10 cellular contexts compared by ENCODE assay signal in the genomic region with DNA sequence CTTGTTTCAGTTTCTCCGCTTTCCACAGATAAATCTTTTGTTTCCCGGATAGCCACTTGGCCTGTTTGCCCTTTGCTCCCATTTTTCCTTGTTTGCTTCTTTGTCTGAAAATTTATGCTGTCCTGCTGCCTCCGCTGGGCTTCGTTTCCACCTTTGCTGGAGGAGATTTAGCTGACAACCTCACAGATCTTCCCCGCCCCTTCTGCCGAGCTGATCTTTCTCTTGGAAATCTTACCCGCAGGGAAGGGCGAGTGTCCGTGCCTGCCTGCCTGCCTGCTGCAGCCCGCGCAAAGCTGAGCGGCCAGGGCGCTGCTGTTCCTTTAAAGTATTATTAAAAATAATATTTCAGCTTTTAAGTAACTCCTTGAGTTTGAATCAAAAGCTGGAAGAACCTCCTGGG. TPM values are rescaled to one million over a fixed set of nuclear protein-coding genes. Genes with fewer than 3 reads are reported as not detected.
DNase-seq lines count a peak whose midpoint lies in the region; ATAC-seq and TF ChIP-seq lines count a peak whose summit lies in the region.
"Had no signal": no experiment of that assay in that cellular context is flagged by ENCODE, and none has a peak within 500 bp of the region (broad histone marks: within the 10 kb centered on the region; RNA-seq: fewer than 3 reads in every experiment).

No MANE protein-coding gene starts in this region.

- H3K27me3 ChIP-seq in HUES64 (ENCODE audit: insufficient read depth, low read length) (no peaks in the 10 kb centered on the region), iPS-15b (ENCODE audit: control insufficient read depth, insufficient read depth, low read length) (no peaks in the 10 kb centered on the region), prostate gland (replicated peaks; ENCODE audit: insufficient read depth) (no peaks in the 10 kb centered on the region)

- intact Hi-C loops in prostate gland (cut with DNase I): no loop called here

- H3K27me3 Mint-ChIP-seq in WTC11 (ENCODE audit: low read depth) (no peaks in the 10 kb centered on the region; the same call in 1 of the 2 replicates), progenitor cell of endocrine pancreas (no peaks in the 10 kb centered on the region)

- H3K4me1 Mint-ChIP-seq in WTC11 (peaks cover 39% of the 10 kb centered on the region), progenitor cell of endocrine pancreas (ENCODE audit: low read depth) (peaks cover 38% of the 10 kb centered on the region)

- H3K4me1 ChIP-seq in HUES64 (ENCODE audit: insufficient read depth, low read length) (peaks cover 33% of the 10 kb centered on the region), iPS-15b (ENCODE audit: control insufficient read depth, insufficient read depth, low read length) (peaks cover 11% of the 10 kb centered on the region), prostate gland (replicated peaks) (peaks cover 5% of the 10 kb centered on the region)

- TF ChIP-seq CTCF in WTC11 (IDR thresholded peaks at IDR 0.05) (no peak), progenitor cell of endocrine pancreas (IDR thresholded peaks at IDR 0.05; ENCODE audit: unreplicated experiment) (no peak), prostate gland (IDR thresholded peaks at IDR 0.05) (no peak)

- TF ChIP-seq POLR2A in prostate gland (IDR thresholded peaks at IDR 0.05): no peak

- ATAC-seq in WTC11: peak; percentile 62
- ATAC-seq: activated T-cell treated with anti-CD3 and anti-CD28 coated beads, Interleukin-2, amount 50 U/mL, for 72 hours had no signal

- DNase-seq in WTC11 (ENCODE audit: low spot score) (peak; percentile 41), progenitor cell of endocrine pancreas (ENCODE audit: low spot score, unreplicated experiment) (no peak), HuH-7.5 (ENCODE audit: low spot score) (no peak), prostate gland (ENCODE audit: low spot score) (no peak)
- DNase-seq in activated T-cell treated with anti-CD3 and anti-CD28 coated beads, Interleukin-2, amount 50 U/mL, for 1 hour: no peak
- DNase-seq: activated T-cell treated with anti-CD3 and anti-CD28 coated beads, Interleukin-2, amount 50 U/mL, for 72 hours; occipital lobe; PC-9 had no signal

- H3K36me3 ChIP-seq in HUES64 (ENCODE audit: insufficient read depth, low read length) (peaks cover 25% of the 10 kb centered on the region), iPS-15b (ENCODE audit: control insufficient read depth, insufficient read depth, low read length) (peaks cover 11% of the 10 kb centered on the region), prostate gland (peaks cover 0 to 4% of the 10 kb centered on the region in 2 donors)

- H3K9ac ChIP-seq in HUES64 (ENCODE audit: low read depth, low read length) (peak overlapping the region; percentile 91), iPS-15b (ENCODE audit: low read depth, low read length) (peak overlapping the region; percentile 49)

- H3K27ac Mint-ChIP-seq in WTC11 (peak overlapping the region; percentile 95), progenitor cell of endocrine pancreas (peak overlapping the region; percentile 80)

- CTCF ChIA-PET in WTC11 (lab: Charles Lee): interaction anchor here (0.6 to 3.0 kb wide), 6 partner anchors 24 to 164 kb away, joined by 3 to 22 read pairs (median 6); partner anchors contain the start of genes PECR and TMEM169

- POLR2A ChIA-PET in WTC11 (lab: Charles Lee): interaction anchor here (0.7 to 3.5 kb wide), 2 partner anchors 25 to 52 kb away, joined by 3 to 46 read pairs; partner anchors contain the start of genes PECR and TMEM169

- WGBS in HUES64: 14% methylated on average over 11 of the region's 13 CpGs
- 44% methylated on average over 13 of the region's 13 CpGs for WGBS in prostate gland

- H3K27ac ChIP-seq in HUES64 (ENCODE audit: low read depth, low read length) (peak overlapping the region; percentile 82; the same call in 1 of the 2 replicates), prostate gland (no peak overlapping the region)

- H3K9me3 ChIP-seq in HUES64 (ENCODE audit: insufficient read depth, low read depth, low read length) (no peaks in the 10 kb centered on the region), iPS-15b (ENCODE audit: control insufficient read depth, insufficient read depth, low read length) (no peaks in the 10 kb centered on the region), prostate gland (no peaks in the 10 kb centered on the region)

- H3K4me3 ChIP-seq in HUES64 (ENCODE audit: low read length): peak overlapping the region; percentile 97
- H3K4me3 ChIP-seq in iPS-15b (ENCODE audit: low read depth, low read length): peak overlapping the region; percentile 16
- no peak overlapping the region for H3K4me3 ChIP-seq in prostate gland

- H3K9me3 Mint-ChIP-seq in WTC11 (no peaks in the 10 kb centered on the region), progenitor cell of endocrine pancreas (ENCODE audit: low read depth) (no peaks in the 10 kb centered on the region)
- H3K9me3 Mint-ChIP-seq: activated T-cell treated with anti-CD3 and anti-CD28 coated beads, Interleukin-2, amount 50 U/mL, for 72 hours had no signal

- H3K4me3 Mint-ChIP-seq in WTC11 (peak overlapping the region; percentile 100), progenitor cell of endocrine pancreas (ENCODE audit: low read depth) (peak overlapping the region; percentile 5)

- H3K36me3 Mint-ChIP-seq in WTC11 (peaks cover 31% of the 10 kb centered on the region), progenitor cell of endocrine pancreas (ENCODE audit: insufficient read depth) (peaks cover 8% of the 10 kb centered on the region)

TF ChIP-seq in WTC11, 78 proteins besides CTCF, POLR2A, EP300 and RAD21 (continues in another document):
- TF ChIP-seq, protein P1, sequence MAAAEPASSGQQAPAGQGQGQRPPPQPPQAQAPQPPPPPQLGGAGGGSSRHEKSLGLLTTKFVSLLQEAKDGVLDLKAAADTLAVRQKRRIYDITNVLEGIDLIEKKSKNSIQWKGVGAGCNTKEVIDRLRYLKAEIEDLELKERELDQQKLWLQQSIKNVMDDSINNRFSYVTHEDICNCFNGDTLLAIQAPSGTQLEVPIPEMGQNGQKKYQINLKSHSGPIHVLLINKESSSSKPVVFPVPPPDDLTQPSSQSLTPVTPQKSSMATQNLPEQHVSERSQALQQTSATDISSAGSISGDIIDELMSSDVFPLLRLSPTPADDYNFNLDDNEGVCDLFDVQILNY (CRISPR knock-in tag; IDR thresholded peaks at IDR 0.05): no peak
- TF ChIP-seq GTF2I (CRISPR knock-in tag; conservative IDR thresholded peaks at IDR 0.05) (no peak), IRF2 (CRISPR knock-in tag; IDR thresholded peaks at IDR 0.05; ENCODE audit: borderline replicate concordance, low read depth) (no peak), ZNF317 (CRISPR knock-in tag; IDR thresholded peaks at IDR 0.05; ENCODE audit: borderline replicate concordance, low read depth) (no peak), TEAD1 (CRISPR knock-in tag; IDR thresholded peaks at IDR 0.05) (no peak), FOXJ3 (CRISPR knock-in tag; IDR thresholded peaks at IDR 0.05; ENCODE audit: borderline replicate concordance) (no peak), CBFB (CRISPR knock-in tag; IDR thresholded peaks at IDR 0.05; ENCODE audit: low read depth) (no peak), OVOL2 (CRISPR knock-in tag; IDR thresholded peaks at IDR 0.05; ENCODE audit: borderline replicate concordance) (no peak), NFYB (CRISPR knock-in tag; conservative IDR thresholded peaks at IDR 0.05; ENCODE audit: low read depth) (no peak), ZNF138 (CRISPR knock-in tag; conservative IDR thresholded peaks at IDR 0.05) (no peak), MYBL2 (CRISPR knock-in tag; IDR thresholded peaks at IDR 0.05) (no peak), ZNF671 (CRISPR knock-in tag; IDR thresholded peaks at IDR 0.05) (no peak), TP53 (CRISPR knock-in tag; IDR thresholded peaks at IDR 0.05) (no peak)
- TF ChIP-seq, protein P2, sequence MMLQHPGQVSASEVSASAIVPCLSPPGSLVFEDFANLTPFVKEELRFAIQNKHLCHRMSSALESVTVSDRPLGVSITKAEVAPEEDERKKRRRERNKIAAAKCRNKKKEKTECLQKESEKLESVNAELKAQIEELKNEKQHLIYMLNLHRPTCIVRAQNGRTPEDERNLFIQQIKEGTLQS (CRISPR knock-in tag; conservative IDR thresholded peaks at IDR 0.05): no peak
- TF ChIP-seq, protein P3, sequence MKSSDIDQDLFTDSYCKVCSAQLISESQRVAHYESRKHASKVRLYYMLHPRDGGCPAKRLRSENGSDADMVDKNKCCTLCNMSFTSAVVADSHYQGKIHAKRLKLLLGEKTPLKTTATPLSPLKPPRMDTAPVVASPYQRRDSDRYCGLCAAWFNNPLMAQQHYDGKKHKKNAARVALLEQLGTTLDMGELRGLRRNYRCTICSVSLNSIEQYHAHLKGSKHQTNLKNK (CRISPR knock-in tag; IDR thresholded peaks at IDR 0.05): no peak
- TF ChIP-seq, protein P4, sequence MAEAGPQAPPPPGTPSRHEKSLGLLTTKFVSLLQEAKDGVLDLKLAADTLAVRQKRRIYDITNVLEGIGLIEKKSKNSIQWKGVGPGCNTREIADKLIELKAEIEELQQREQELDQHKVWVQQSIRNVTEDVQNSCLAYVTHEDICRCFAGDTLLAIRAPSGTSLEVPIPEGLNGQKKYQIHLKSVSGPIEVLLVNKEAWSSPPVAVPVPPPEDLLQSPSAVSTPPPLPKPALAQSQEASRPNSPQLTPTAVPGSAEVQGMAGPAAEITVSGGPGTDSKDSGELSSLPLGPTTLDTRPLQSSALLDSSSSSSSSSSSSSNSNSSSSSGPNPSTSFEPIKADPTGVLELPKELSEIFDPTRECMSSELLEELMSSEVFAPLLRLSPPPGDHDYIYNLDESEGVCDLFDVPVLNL (CRISPR knock-in tag; IDR thresholded peaks at IDR 0.05; ENCODE audit: borderline replicate concordance, low read depth): no peak

RNA-seq across cellular contexts. Expression of gene XRCC5, which starts 1.4 kb away (rescaled TPM):
- polyA plus RNA-seq in HUES64 (2013, experiment 1 of 2): 433 TPM
- polyA plus RNA-seq in HUES64 (2013, experiment 2 of 2): 418 TPM
- total RNA-seq in WTC11 (2021): 459 to 522 TPM (median 466 TPM) in 3 replicates
- 378 and 386 TPM in 2 replicates for total RNA-seq in progenitor cell of endocrine pancreas
- 100 to 1,000 TPM; 116 to 152 TPM for total RNA-seq in prostate gland

RNA-seq across cellular contexts. Expression of gene TMEM169, which starts 26.0 kb away (rescaled TPM):
- 5.4 TPM for polyA plus RNA-seq in HUES64 (2013, experiment 1 of 2)
- polyA plus RNA-seq in HUES64 (2013, experiment 2 of 2): 7.2 TPM
- 1.8 to 3.5 TPM (median 3.3 TPM) in 3 replicates for total RNA-seq in WTC11 (2021)
- total RNA-seq in progenitor cell of endocrine pancreas: 3.6 and 3.8 TPM in 2 replicates
- 1 to 10 TPM in 1 of 2 donors, under 1 TPM in 1; 0.80 to 1.1 TPM for total RNA-seq in prostate gland

RNA-seq across cellular contexts. Expression of gene PECR, which starts 26.2 kb away (rescaled TPM):
- polyA plus RNA-seq in HUES64 (2013, experiment 1 of 2): 10.4 TPM
- 11.2 TPM for polyA plus RNA-seq in HUES64 (2013, experiment 2 of 2)
- total RNA-seq in WTC11 (2021) (13.9 to 21.3 TPM (median 19.6 TPM) in 3 replicates), progenitor cell of endocrine pancreas (14.2 and 14.8 TPM in 2 replicates), prostate gland (10 to 100 TPM in 1 of 2 donors, 1 to 10 TPM in 1; 6.9 to 16.3 TPM)

Comparison
In these comparisons a context has a peak if more than half of its experiments do, and no peak if none do; other contexts are left out.
1. H3K4me3 ChIP-seq: peak in HUES64 (single experiment) and iPS-15b (single experiment); none in prostate gland (0 of 2).